In genomic region chr3:12759693-12760565, GRCh38 we compare ENCODE assay signal across 17 cellular contexts. TPM values are rescaled to one million over a fixed set of nuclear protein-coding genes. Genes with fewer than 3 reads are reported as not detected.
A peak's percentile ranks its signal among the peaks of the same experiment; 100 is the strongest.
DNase-seq lines count a peak whose midpoint lies in the region; ATAC-seq and TF ChIP-seq lines count a peak whose summit lies in the region.
"Had no signal": no experiment of that assay in that cellular context is flagged by ENCODE, and none has a peak within 500 bp of the region (broad histone marks: within the 10 kb centered on the region; RNA-seq: fewer than 3 reads in every experiment).

No MANE protein-coding gene starts in this region.

- H3K27me3 Mint-ChIP-seq in MCF 10A (ENCODE audit: insufficient read depth, unreplicated experiment) (no peaks in the 10 kb centered on the region), nephron progenitor cell (ENCODE audit: low read depth, poor library complexity) (peaks cover 13% of the 10 kb centered on the region)
- H3K27me3 Mint-ChIP-seq: CD4-positive, alpha-beta T cell had no signal

- no peak for DNase-seq in activated naive CD4-positive, alpha-beta T cell treated with anti-CD3 and anti-CD28 coated beads, Interleukin-2, amount 50 U/mL, for 72 hours (ENCODE audit: low spot score in 2 of 2)
- DNase-seq in activated naive CD4-positive, alpha-beta T cell (lab: John Stamatoyannopoulos, UW) = no peak
- DNase-seq in MCF 10A (ENCODE audit: unreplicated experiment) (no peak), nephron progenitor cell (no peak), vagina (ENCODE audit: extremely low spot score in 2 of 2) (no peak), Peyer's patch (no peak), epidermal melanocyte (ENCODE audit: insufficient read length, low spot score) (no peak), LoVo (ENCODE audit: low spot score) (no peak)
- DNase-seq: activated B cell treated with CpG ODN at 0.5 μM for 24 hours; CD4-positive, alpha-beta T cell; MM.1S; NCI-H774; RPMI8226; small intestine had no signal

- H3K4me3 ChIP-seq in vagina = no peak overlapping the region
- H3K4me3 ChIP-seq in Peyer's patch = no peak overlapping the region

- no peaks in the 10 kb centered on the region for H3K36me3 ChIP-seq in vagina
- H3K36me3 ChIP-seq in Peyer's patch = no peaks in the 10 kb centered on the region

- no peak for TF ChIP-seq POLR2A in vagina (IDR thresholded peaks at IDR 0.05)
- no peak for TF ChIP-seq POLR2A in Peyer's patch (IDR thresholded peaks at IDR 0.05)

- H3K36me3 Mint-ChIP-seq in activated naive CD4-positive, alpha-beta T cell treated with anti-CD3 and anti-CD28 coated beads, Interleukin-2, amount 50 U/mL, for 72 hours = no peaks in the 10 kb centered on the region
- H3K36me3 Mint-ChIP-seq in MCF 10A (ENCODE audit: insufficient read depth, unreplicated experiment) (peaks cover 6% of the 10 kb centered on the region), nephron progenitor cell (ENCODE audit: low read depth) (no peaks in the 10 kb centered on the region)
- H3K36me3 Mint-ChIP-seq: memory B cell had no signal

- no peak for ATAC-seq in activated naive CD4-positive, alpha-beta T cell treated with anti-CD3 and anti-CD28 coated beads, Interleukin-2, amount 50 U/mL, for 72 hours

- no peaks in the 10 kb centered on the region for H3K9me3 ChIP-seq in vagina
- H3K9me3 ChIP-seq in Peyer's patch = no peaks in the 10 kb centered on the region

- peaks cover 20% of the 10 kb centered on the region for H3K4me1 ChIP-seq in vagina
- peaks cover 0 to 6% (median 0%) of the 10 kb centered on the region in 4 donors for H3K4me1 ChIP-seq in Peyer's patch

- TF ChIP-seq CTCF in MCF 10A (IDR thresholded peaks at IDR 0.05; ENCODE audit: unreplicated experiment) (no peak), nephron progenitor cell (IDR thresholded peaks at IDR 0.05) (no peak), vagina (IDR thresholded peaks at IDR 0.05) (no peak), Peyer's patch (IDR thresholded peaks at IDR 0.05) (no peak)

- no peaks in the 10 kb centered on the region for H3K9me3 Mint-ChIP-seq in activated naive CD4-positive, alpha-beta T cell treated with anti-CD3 and anti-CD28 coated beads, Interleukin-2, amount 50 U/mL, for 72 hours
- no peaks in the 10 kb centered on the region for H3K9me3 Mint-ChIP-seq in MCF 10A (ENCODE audit: unreplicated experiment)
- H3K9me3 Mint-ChIP-seq in nephron progenitor cell = no peaks in the 10 kb centered on the region
- H3K9me3 Mint-ChIP-seq: activated B cell treated with CpG ODN at 0.5 μM for 24 hours; CD4-positive, alpha-beta T cell; memory B cell; stimulated activated naive CD8-positive, alpha-beta T cell treated with anti-CD3 and anti-CD28 coated beads, Interleukin-15, Interleukin-2, amounts not matched to agents 100 ng/mL and 50 ng/mL, for 24 hours had no signal

- H3K27me3 ChIP-seq in vagina = no peaks in the 10 kb centered on the region
- H3K27me3 ChIP-seq in Peyer's patch = no peaks in the 10 kb centered on the region

- CTCF ChIA-PET in MCF 10A (lab: Yijun Ruan, JAX) = interaction anchor here (0.5 to 2.2 kb wide), 8 partner anchors 39 to 100 kb away, joined by 3 to 9 read pairs (median 4); partner anchors contain the start of gene RPL32

- H3K27ac ChIP-seq in vagina (peak overlapping the region; percentile 86), Peyer's patch (no peak overlapping the region)

- POLR2A ChIA-PET in MCF 10A (lab: Yijun Ruan, JAX) = interaction anchor here (0.5 to 3.2 kb wide), 12 partner anchors 10 to 418 kb away, joined by 3 to 33 read pairs (median 6); partner anchors contain the start of genes MKRN2, RAF1 and RPL32

- peak overlapping the region; percentile 11 to 65 for H3K27ac Mint-ChIP-seq in activated naive CD4-positive, alpha-beta T cell treated with anti-CD3 and anti-CD28 coated beads, Interleukin-2, amount 50 U/mL, for 72 hours
- peak overlapping the region; percentile 74 for H3K27ac Mint-ChIP-seq in MCF 10A (ENCODE audit: low read depth, unreplicated experiment)
- peak overlapping the region; percentile 64 for H3K27ac Mint-ChIP-seq in nephron progenitor cell
- H3K27ac Mint-ChIP-seq: CD4-positive, alpha-beta T cell; memory B cell; stimulated activated naive CD8-positive, alpha-beta T cell treated with anti-CD3 and anti-CD28 coated beads, Interleukin-15, Interleukin-2, amounts not matched to agents 100 ng/mL and 50 ng/mL, for 24 hours had no signal

- intact Hi-C loops in MCF 10A (cut with micrococcal nuclease) (loop anchor here (1.0 kb wide), 1 partner anchor 9 kb away; no protein-coding TSS in a partner anchor), vagina (cut with DNase I) (no loop called here)

- H3K4me1 Mint-ChIP-seq in MCF 10A (ENCODE audit: insufficient read depth, unreplicated experiment) (peaks cover 46% of the 10 kb centered on the region), nephron progenitor cell (peaks cover 30% of the 10 kb centered on the region)

- TSS peak; percentile 84 for BruUV-seq in MCF 10A (replicated peaks; lab: Mats Ljungman, UMichigan)

- H3K4me3 Mint-ChIP-seq in MCF 10A (ENCODE audit: unreplicated experiment) (no peak overlapping the region), nephron progenitor cell (no peak overlapping the region)
- H3K4me3 Mint-ChIP-seq: activated B cell treated with CpG ODN at 0.5 μM for 24 hours; CD4-positive, alpha-beta T cell; memory B cell; stimulated activated naive CD8-positive, alpha-beta T cell treated with anti-CD3 and anti-CD28 coated beads, Interleukin-15, Interleukin-2, amounts not matched to agents 100 ng/mL and 50 ng/mL, for 24 hours had no signal

RNA-seq across cellular contexts. Expression of gene TMEM40, which starts 0.9 kb away (rescaled TPM):
- not detected for total RNA-seq in activated naive CD4-positive, alpha-beta T cell treated with anti-CD3 and anti-CD28 coated beads, Interleukin-2, amount 50 U/mL, for 72 hours
- total RNA-seq in MCF 10A (2022) = 30.3 and 58.4 TPM in 2 replicates
- 31.7 TPM for total RNA-seq in vagina
- not detected for total RNA-seq in Peyer's patch
- total RNA-seq: activated B cell treated with CpG ODN at 0.5 μM for 24 hours; CD4-positive, alpha-beta T cell; frontal cortex had no signal

RNA-seq across cellular contexts. Expression of gene CAND2, which starts 36.6 kb away (rescaled TPM):
- 1 to 10 TPM; 1.8 to 2.5 TPM for total RNA-seq in activated naive CD4-positive, alpha-beta T cell treated with anti-CD3 and anti-CD28 coated beads, Interleukin-2, amount 50 U/mL, for 72 hours
- total RNA-seq in MCF 10A (2022) (not detected in 2 replicates), vagina (12.5 TPM), Peyer's patch (1 to 10 TPM; 1.4 to 4.1 (median 2.1) TPM)

Comparison
In these comparisons a context has a peak if more than half of its experiments do, and no peak if none do; other contexts are left out.
1. RNA of gene TMEM40, which starts 0.9 kb away (total RNA-seq): 30.3 to 58.4 TPM in MCF 10A and 31.7 TPM in vagina (single experiment); not detected in activated naive CD4-positive, alpha-beta T cell treated with anti-CD3 and anti-CD28 coated beads, Interleukin-2, amount 50 U/mL, for 72 hours and not detected in Peyer's patch; every median in the first group is over 10 times any median in the second.
2. Peak in every context shown above with its lines, with median percentiles within 50 percentile points of each other: H3K27ac Mint-ChIP-seq.